16 cellular contexts compared by ENCODE assay signal in the genomic region with DNA sequence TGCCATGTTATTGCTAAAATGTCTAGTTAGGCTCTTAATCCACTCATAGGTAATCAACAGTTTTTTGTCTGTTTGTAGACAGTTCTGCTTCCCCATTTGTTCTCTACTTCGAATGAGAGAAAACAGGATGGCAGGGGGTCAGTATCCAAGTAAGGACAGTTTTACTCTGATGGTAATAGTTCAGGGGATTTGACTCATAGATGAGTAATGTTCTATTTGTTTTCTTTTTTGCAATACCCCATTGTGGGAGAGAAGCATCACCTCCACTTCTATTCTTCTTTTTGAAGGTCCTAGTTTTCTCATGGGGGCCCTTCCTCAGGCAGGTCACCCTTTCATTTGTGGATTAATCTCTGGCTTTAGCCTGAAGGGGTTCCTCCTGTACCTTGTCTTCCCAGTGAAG. TPM values are rescaled to one million over a fixed set of nuclear protein-coding genes. Genes with fewer than 3 reads are reported as not detected.
DNase-seq lines count a peak whose midpoint lies in the region; ATAC-seq and TF ChIP-seq lines count a peak whose summit lies in the region.
"Had no signal": no experiment of that assay in that cellular context is flagged by ENCODE, and none has a peak within 500 bp of the region (broad histone marks: within the 10 kb centered on the region; RNA-seq: fewer than 3 reads in every experiment).

No MANE protein-coding gene starts in this region.

- H3K4me1 Mint-ChIP-seq in WTC11, result peaks cover 25% of the 10 kb centered on the region
- no peaks in the 10 kb centered on the region for H3K4me1 Mint-ChIP-seq in immature natural killer cell
- H3K4me1 Mint-ChIP-seq: activated CD4-positive, alpha-beta memory T cell treated with anti-CD3 and anti-CD28 coated beads, Interleukin-2, amount 10 ng/mL, durations not matched to agents 7 days and 5 days had no signal

- peak overlapping the region; percentile 46 for H3K27ac Mint-ChIP-seq in WTC11
- H3K27ac Mint-ChIP-seq in immature natural killer cell, result no peak overlapping the region
- H3K27ac Mint-ChIP-seq: activated CD4-positive, alpha-beta memory T cell treated with anti-CD3 and anti-CD28 coated beads, Interleukin-2, amount 10 ng/mL, durations not matched to agents 7 days and 5 days; activated T-helper 1 cell treated with anti-CD3 and anti-CD28 coated beads, Interleukin-12 subunit alpha, Interleukin-12 subunit beta, Interleukin-2, Interleukin-4 antibody, amounts not matched to agents 30 ng/mL and 10 ng/mL and 1 ng/mL, durations not matched to agents 14 hours and 24 hours and 36 hours; HFFc6; natural killer cell treated with Interleukin-12 subunit alpha and Interleukin-12 subunit beta and Interleukin-15 and Interleukin-18, amount 100 ng/mL, for 72 hours had no signal

- CTCF ChIA-PET in WTC11 (lab: Charles Lee), result no interaction called here

- ATAC-seq in WTC11, result no peak
- no peak for ATAC-seq in omental fat pad (ENCODE audit: low FRiP score)
- ATAC-seq: natural killer cell treated with Interleukin-12 subunit alpha and Interleukin-12 subunit beta and Interleukin-15 and Interleukin-18, amount 100 ng/mL, for 72 hours had no signal

- POLR2A ChIA-PET in WTC11 (lab: Charles Lee), result no interaction called here

- TF ChIP-seq CTCF in WTC11 (IDR thresholded peaks at IDR 0.05) (no peak), fibroblast of the aortic adventitia (IDR thresholded peaks at IDR 0.05; ENCODE audit: insufficient read depth, low read length) (no peak), omental fat pad (IDR thresholded peaks at IDR 0.05) (no peak)

- H3K4me3 ChIP-seq in HUES6 (ENCODE audit: low read depth, low read length) (no peak overlapping the region), fibroblast of the aortic adventitia (ENCODE audit: low read depth, low read length) (no peak overlapping the region)
- H3K4me3 ChIP-seq: dorsolateral prefrontal cortex had no signal

- H3K9ac ChIP-seq in HUES6 (ENCODE audit: low read length), result no peak overlapping the region

- H3K27me3 Mint-ChIP-seq in WTC11 (ENCODE audit: low read depth), result no peaks in the 10 kb centered on the region
- peaks cover 0 to 2% (median 0%) of the 10 kb centered on the region in 3 donors for H3K27me3 Mint-ChIP-seq in immature natural killer cell (ENCODE audit: low read depth in 3 of 3)
- H3K27me3 Mint-ChIP-seq: activated CD4-positive, alpha-beta memory T cell treated with anti-CD3 and anti-CD28 coated beads, Interleukin-2, amount 10 ng/mL, durations not matched to agents 7 days and 5 days; natural killer cell treated with Interleukin-12 subunit alpha and Interleukin-12 subunit beta and Interleukin-15 and Interleukin-18, amount 100 ng/mL, for 72 hours had no signal

- no peaks in the 10 kb centered on the region for H3K9me3 ChIP-seq in HUES6 (ENCODE audit: control insufficient read depth, insufficient read depth, low read depth, low read length)

- H3K36me3 ChIP-seq in HUES6 (ENCODE audit: control insufficient read depth, insufficient read depth, low read length), result no peaks in the 10 kb centered on the region

- H3K27ac ChIP-seq in HUES6 (ENCODE audit: low read depth, low read length), result 0 out of 2 replicates have a peak overlapping the region, but pooled peaks have one; percentile 30
- H3K27ac ChIP-seq: dorsolateral prefrontal cortex had no signal

- H3K9me3 Mint-ChIP-seq in WTC11 (peaks cover 7% of the 10 kb centered on the region), immature natural killer cell (peaks cover 6 to 59% (median 21%) of the 10 kb centered on the region in 6 donors)
- H3K9me3 Mint-ChIP-seq: activated CD4-positive, alpha-beta memory T cell treated with anti-CD3 and anti-CD28 coated beads, Interleukin-2, amount 10 ng/mL, durations not matched to agents 7 days and 5 days; activated T-helper 1 cell treated with anti-CD3 and anti-CD28 coated beads, Interleukin-12 subunit alpha, Interleukin-12 subunit beta, Interleukin-2, Interleukin-4 antibody, amounts not matched to agents 30 ng/mL and 10 ng/mL and 1 ng/mL, durations not matched to agents 14 hours and 24 hours and 36 hours had no signal

- H3K27me3 ChIP-seq in HUES6 (ENCODE audit: control insufficient read depth, insufficient read depth, low read length), result no peaks in the 10 kb centered on the region
- H3K27me3 ChIP-seq: dorsolateral prefrontal cortex had no signal

- H3K4me1 ChIP-seq in HUES6 (ENCODE audit: control insufficient read depth, insufficient read depth, low read length), result 0 out of 2 replicates have a peak, but pooled peaks cover 4% of the 10 kb centered on the region

- H3K36me3 Mint-ChIP-seq in WTC11 (peaks cover 7% of the 10 kb centered on the region), immature natural killer cell (no peaks in the 10 kb centered on the region)

- DNase-seq in A172 (ENCODE audit: low spot score), result peak; percentile 39
- no peak for DNase-seq in WTC11 (ENCODE audit: low spot score)
- peak; percentile 1 for DNase-seq in fibroblast of the aortic adventitia (ENCODE audit: low read depth)
- no peak for DNase-seq in omental fat pad (ENCODE audit: low spot score)
- DNase-seq in middle frontal gyrus (ENCODE audit: extremely low spot score, low spot score), result no peak
- no peak for DNase-seq in immature natural killer cell
- no peak for DNase-seq in GOT3 (lab: John Stamatoyannopoulos, UW)
- DNase-seq: ACHN; activated CD4-positive, alpha-beta memory T cell treated with anti-CD3 and anti-CD28 coated beads, Interleukin-2, amount 10 ng/mL, durations not matched to agents 7 days and 5 days; amygdala; dorsolateral prefrontal cortex; HFFc6; NCI-H2029 had no signal

- H3K4me3 Mint-ChIP-seq in WTC11 (no peak overlapping the region), immature natural killer cell (no peak overlapping the region)
- H3K4me3 Mint-ChIP-seq: activated CD4-positive, alpha-beta memory T cell treated with anti-CD3 and anti-CD28 coated beads, Interleukin-2, amount 10 ng/mL, durations not matched to agents 7 days and 5 days; activated T-helper 1 cell treated with anti-CD3 and anti-CD28 coated beads, Interleukin-12 subunit alpha, Interleukin-12 subunit beta, Interleukin-2, Interleukin-4 antibody, amounts not matched to agents 30 ng/mL and 10 ng/mL and 1 ng/mL, durations not matched to agents 14 hours and 24 hours and 36 hours; HFFc6; natural killer cell treated with Interleukin-12 subunit alpha and Interleukin-12 subunit beta and Interleukin-15 and Interleukin-18, amount 100 ng/mL, for 72 hours had no signal

TF ChIP-seq in WTC11, 78 proteins besides CTCF, POLR2A, EP300 and RAD21:
- no peak for TF ChIP-seq ATF2 (CRISPR knock-in tag; IDR thresholded peaks at IDR 0.05; ENCODE audit: borderline replicate concordance, low read depth)
- TF ChIP-seq, protein P1, sequence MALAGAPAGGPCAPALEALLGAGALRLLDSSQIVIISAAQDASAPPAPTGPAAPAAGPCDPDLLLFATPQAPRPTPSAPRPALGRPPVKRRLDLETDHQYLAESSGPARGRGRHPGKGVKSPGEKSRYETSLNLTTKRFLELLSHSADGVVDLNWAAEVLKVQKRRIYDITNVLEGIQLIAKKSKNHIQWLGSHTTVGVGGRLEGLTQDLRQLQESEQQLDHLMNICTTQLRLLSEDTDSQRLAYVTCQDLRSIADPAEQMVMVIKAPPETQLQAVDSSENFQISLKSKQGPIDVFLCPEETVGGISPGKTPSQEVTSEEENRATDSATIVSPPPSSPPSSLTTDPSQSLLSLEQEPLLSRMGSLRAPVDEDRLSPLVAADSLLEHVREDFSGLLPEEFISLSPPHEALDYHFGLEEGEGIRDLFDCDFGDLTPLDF (CRISPR knock-in tag; IDR thresholded peaks at IDR 0.05), result no peak
- TF ChIP-seq KAT7 (CRISPR knock-in tag; IDR thresholded peaks at IDR 0.05; ENCODE audit: borderline replicate concordance), result no peak
- no peak for TF ChIP-seq ZNF232 (CRISPR knock-in tag; IDR thresholded peaks at IDR 0.05)
- TF ChIP-seq TCF7 (CRISPR knock-in tag; IDR thresholded peaks at IDR 0.05; ENCODE audit: low read depth), result no peak
- no peak for TF ChIP-seq MXD4 (CRISPR knock-in tag; IDR thresholded peaks at IDR 0.05; ENCODE audit: borderline replicate concordance)
- no peak for TF ChIP-seq ZNF263 (CRISPR knock-in tag; IDR thresholded peaks at IDR 0.05; ENCODE audit: low read depth)
- no peak for TF ChIP-seq ZNF416 (CRISPR knock-in tag; IDR thresholded peaks at IDR 0.05)
- no peak for TF ChIP-seq ATF1 (CRISPR knock-in tag; IDR thresholded peaks at IDR 0.05)
- no peak for TF ChIP-seq JAZF1 (CRISPR knock-in tag; IDR thresholded peaks at IDR 0.05)
- TF ChIP-seq SMAD3 (CRISPR knock-in tag; IDR thresholded peaks at IDR 0.05; ENCODE audit: borderline replicate concordance), result no peak
- TF ChIP-seq SOX15 (CRISPR knock-in tag; IDR thresholded peaks at IDR 0.05), result no peak
- no peak for TF ChIP-seq SP1 (CRISPR knock-in tag; conservative IDR thresholded peaks at IDR 0.05)
- no peak for TF ChIP-seq ZNF317 (CRISPR knock-in tag; IDR thresholded peaks at IDR 0.05; ENCODE audit: borderline replicate concordance, low read depth)
- TF ChIP-seq TEAD1 (CRISPR knock-in tag; IDR thresholded peaks at IDR 0.05), result no peak

RNA-seq across cellular contexts. Expression of gene PCLO, which starts 13.9 kb away (rescaled TPM):
- 44.4 and 53.0 TPM in 2 replicates for total RNA-seq in A172 (2014; rRNA removed; shearing (Covaris generic))
- total RNA-seq in WTC11 (2021), result 2.0 to 4.2 TPM (median 3.0 TPM) in 3 replicates
- 0.36 TPM in 1 of 2 replicates, not detected in the other for total RNA-seq in fibroblast of the aortic adventitia (ENCODE audit: low replicate concordance)
- 1 to 10 TPM in 2 of 4 donors, under 1 TPM in 2; 0.75 to 5.7 (median 2.0) TPM for total RNA-seq in omental fat pad
- polyA plus RNA-seq in immature natural killer cell, result not detected
- total RNA-seq: activated CD4-positive, alpha-beta memory T cell treated with anti-CD3 and anti-CD28 coated beads, Interleukin-2, amount 10 ng/mL, durations not matched to agents 7 days and 5 days; activated T-helper 1 cell treated with anti-CD3 and anti-CD28 coated beads, Interleukin-12 subunit alpha, Interleukin-12 subunit beta, Interleukin-2, Interleukin-4 antibody, amounts not matched to agents 30 ng/mL and 10 ng/mL and 1 ng/mL, durations not matched to agents 14 hours and 24 hours and 36 hours; natural killer cell treated with Interleukin-12 subunit alpha and Interleukin-12 subunit beta and Interleukin-15 and Interleukin-18, amount 100 ng/mL, for 72 hours had no signal

Comparison
In these comparisons a context has a peak if more than half of its experiments do, and no peak if none do; other contexts are left out.
1. DNase-seq: peak in A172 (single experiment) and fibroblast of the aortic adventitia (single experiment); none in WTC11 (single experiment), omental fat pad (single experiment), middle frontal gyrus (single experiment), immature natural killer cell (0 of 3) and GOT3 (single experiment).